Comparison of ENCODE assay signal across 8 cellular contexts in the genomic region with DNA sequence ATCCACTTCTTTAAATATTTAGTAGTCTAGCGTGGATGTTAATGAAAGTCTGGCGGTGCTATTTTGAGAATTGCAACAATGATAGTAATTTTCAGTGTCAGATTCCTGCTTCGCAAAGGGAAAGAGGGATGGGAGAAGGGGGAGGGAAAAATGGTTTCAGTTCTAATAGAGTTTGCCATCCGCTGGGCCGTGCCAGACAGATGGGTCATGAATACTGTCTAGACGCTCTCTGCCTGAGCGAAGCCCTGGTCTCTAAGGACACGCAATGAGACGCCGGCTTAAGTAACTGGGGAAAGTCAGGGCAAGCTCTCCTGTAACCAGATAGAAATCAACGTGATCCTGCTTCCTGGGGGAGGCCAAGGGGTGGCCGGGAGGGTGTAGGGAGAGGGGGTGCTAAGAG.
A peak's percentile ranks its signal among the peaks of the same experiment; 100 is the strongest.
DNase-seq lines count a peak whose midpoint lies in the region; ATAC-seq and TF ChIP-seq lines count a peak whose summit lies in the region.

No MANE protein-coding gene starts in this region.

- no peaks in the 10 kb centered on the region for H3K9me3 Mint-ChIP-seq in activated T-cell treated with anti-CD3 and anti-CD28 coated beads, Interleukin-2, amount 50 U/mL, for 24 hours
- no peaks in the 10 kb centered on the region for H3K9me3 Mint-ChIP-seq in type B pancreatic cell

- H3K27ac Mint-ChIP-seq in activated T-cell treated with anti-CD3 and anti-CD28 coated beads, Interleukin-2, amount 50 U/mL, for 24 hours: no peak overlapping the region
- no peak overlapping the region for H3K27ac Mint-ChIP-seq in type B pancreatic cell

- POLR2A ChIA-PET in HEK293T (lab: Yijun Ruan, JAX): no interaction called here

- H3K4me3 ChIP-seq in WERI-Rb-1 (ENCODE audit: low read depth, low read length) (peak overlapping the region; percentile 31), kidney epithelial cell (ENCODE audit: low read depth, low read length) (no peak overlapping the region)

- no peak for ATAC-seq in GM18867 (IDR thresholded peaks at IDR 0.05; ENCODE audit: unreplicated experiment)

- CTCF ChIA-PET in HEK293T (lab: Yijun Ruan, JAX): no interaction called here

- H3K27me3 Mint-ChIP-seq in activated T-cell treated with anti-CD3 and anti-CD28 coated beads, Interleukin-2, amount 50 U/mL, for 24 hours: no peaks in the 10 kb centered on the region
- H3K27me3 Mint-ChIP-seq in type B pancreatic cell: peaks cover 63% of the 10 kb centered on the region

- no peaks in the 10 kb centered on the region for H3K36me3 ChIP-seq in WERI-Rb-1
- no peaks in the 10 kb centered on the region for H3K36me3 ChIP-seq in kidney epithelial cell (ENCODE audit: control insufficient read depth, insufficient read depth, low read length)

- DNase-seq in activated T-cell treated with anti-CD3 and anti-CD28 coated beads, Interleukin-2, amount 50 U/mL, for 1 hour: peak; percentile 1
- DNase-seq in activated T-cell treated with anti-CD3 and anti-CD28 coated beads, Interleukin-2, amount 50 U/mL, for 24 hours: no peak
- DNase-seq in WERI-Rb-1 (peak; percentile 91), kidney epithelial cell (ENCODE audit: low read depth) (peak; percentile 85), type B pancreatic cell (ENCODE audit: extremely low spot score, unreplicated experiment) (no peak), HEK293T (ENCODE audit: extremely low spot score) (no peak)
- DNase-seq in stimulated activated CD4-positive, alpha-beta T cell treated with anti-CD3 and anti-CD28 coated beads, Interleukin-4, amount 100 ng/mL, for 24 hours: no peak

- no peak overlapping the region for H3K4me3 Mint-ChIP-seq in activated T-cell treated with anti-CD3 and anti-CD28 coated beads, Interleukin-2, amount 50 U/mL, for 24 hours
- H3K4me3 Mint-ChIP-seq in type B pancreatic cell: peak overlapping the region; percentile 69

- TF ChIP-seq CTCF in WERI-Rb-1 (IDR thresholded peaks at IDR 0.05; ENCODE audit: low read depth, low read length): no peak
- no peak for TF ChIP-seq CTCF in kidney epithelial cell (IDR thresholded peaks at IDR 0.05; ENCODE audit: insufficient read depth, low read length, poor library complexity, severe bottlenecking)
- TF ChIP-seq CTCF in type B pancreatic cell (conservative IDR thresholded peaks at IDR 0.05): no peak

- peaks cover 33% of the 10 kb centered on the region for H3K4me1 Mint-ChIP-seq in activated T-cell treated with anti-CD3 and anti-CD28 coated beads, Interleukin-2, amount 50 U/mL, for 24 hours (ENCODE audit: low read depth)
- peaks cover 11% of the 10 kb centered on the region for H3K4me1 Mint-ChIP-seq in type B pancreatic cell (ENCODE audit: unreplicated experiment)

- H3K27me3 ChIP-seq in WERI-Rb-1 (ENCODE audit: insufficient read depth, low read depth, severe bottlenecking) (no peaks in the 10 kb centered on the region), kidney epithelial cell (ENCODE audit: control insufficient read depth, insufficient read depth, low read length) (no peaks in the 10 kb centered on the region)

- no peaks in the 10 kb centered on the region for H3K9me3 ChIP-seq in WERI-Rb-1 (ENCODE audit: severe bottlenecking)

- peak overlapping the region; percentile 61 for H3K27ac ChIP-seq in WERI-Rb-1

- H3K36me3 Mint-ChIP-seq in activated T-cell treated with anti-CD3 and anti-CD28 coated beads, Interleukin-2, amount 50 U/mL, for 24 hours (ENCODE audit: low read depth): peaks cover 2% of the 10 kb centered on the region
- no peaks in the 10 kb centered on the region for H3K36me3 Mint-ChIP-seq in type B pancreatic cell

TF ChIP-seq in HEK293T, 16 proteins besides CTCF, POLR2A, EP300 and RAD21:
- TF ChIP-seq, protein P1, sequence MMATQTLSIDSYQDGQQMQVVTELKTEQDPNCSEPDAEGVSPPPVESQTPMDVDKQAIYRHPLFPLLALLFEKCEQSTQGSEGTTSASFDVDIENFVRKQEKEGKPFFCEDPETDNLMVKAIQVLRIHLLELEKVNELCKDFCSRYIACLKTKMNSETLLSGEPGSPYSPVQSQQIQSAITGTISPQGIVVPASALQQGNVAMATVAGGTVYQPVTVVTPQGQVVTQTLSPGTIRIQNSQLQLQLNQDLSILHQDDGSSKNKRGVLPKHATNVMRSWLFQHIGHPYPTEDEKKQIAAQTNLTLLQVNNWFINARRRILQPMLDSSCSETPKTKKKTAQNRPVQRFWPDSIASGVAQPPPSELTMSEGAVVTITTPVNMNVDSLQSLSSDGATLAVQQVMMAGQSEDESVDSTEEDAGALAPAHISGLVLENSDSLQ (IDR thresholded peaks at IDR 0.05): no peak
- TF ChIP-seq BHLHE40 (IDR thresholded peaks at IDR 0.05; ENCODE audit: borderline replicate concordance) (no peak), NFRKB (IDR thresholded peaks at IDR 0.05) (no peak), CTBP1 (IDR thresholded peaks at IDR 0.05; ENCODE audit: borderline replicate concordance) (no peak), FOXK2 (IDR thresholded peaks at IDR 0.05) (no peak)

Comparison
In these comparisons a context has a peak if more than half of its experiments do, and no peak if none do; other contexts are left out.
1. DNase-seq: peak in activated T-cell treated with anti-CD3 and anti-CD28 coated beads, Interleukin-2, amount 50 U/mL, for 1 hour (single experiment), WERI-Rb-1 (single experiment) and kidney epithelial cell (single experiment); none in activated T-cell treated with anti-CD3 and anti-CD28 coated beads, Interleukin-2, amount 50 U/mL, for 24 hours (single experiment), type B pancreatic cell (single experiment), HEK293T (single experiment) and stimulated activated CD4-positive, alpha-beta T cell treated with anti-CD3 and anti-CD28 coated beads, Interleukin-4, amount 100 ng/mL, for 24 hours (single experiment).